Comparison of ENCODE assay signal across 9 cellular contexts in genomic region chr9:33868430-33869000, GRCh38. TPM values are rescaled to one million over a fixed set of nuclear protein-coding genes. Genes with fewer than 3 reads are reported as not detected.
DNase-seq lines count a peak whose midpoint lies in the region; ATAC-seq and TF ChIP-seq lines count a peak whose summit lies in the region.
"Had no signal": no experiment of that assay in that cellular context is flagged by ENCODE, and none has a peak within 500 bp of the region (broad histone marks: within the 10 kb centered on the region; RNA-seq: fewer than 3 reads in every experiment).

No MANE protein-coding gene starts in this region.

- no peak overlapping the region for H4K91ac ChIP-seq in mesenchymal stem cell (ENCODE audit: low read length)

- no peak overlapping the region for H3K18ac ChIP-seq in mesenchymal stem cell (ENCODE audit: low read depth in 1 of 2, low read length in 2 of 2)

- no peak overlapping the region for H2BK12ac ChIP-seq in mesenchymal stem cell (ENCODE audit: low read length in 2 of 2)

- H2BK5ac ChIP-seq in mesenchymal stem cell (ENCODE audit: low read depth, low read length, poor library complexity, severe bottlenecking), result no peak overlapping the region

- DNase-seq in NCI-H446 treated with DMSO at 0.1 percent for 48 hours (lab: John Stamatoyannopoulos, UW), result peak; percentile 82
- no peak for DNase-seq in dorsolateral prefrontal cortex
- DNase-seq in mesenchymal stem cell, result no peak
- no peak for DNase-seq in upper lobe of right lung
- no peak for DNase-seq in mesenteric fat pad (ENCODE audit: low spot score)
- no peak for DNase-seq in GM19240 (ENCODE audit: insufficient read length, low spot score)
- DNase-seq: activated CD4-positive, alpha-beta T cell treated with anti-CD3 and anti-CD28 coated beads for 36 hours had no signal

- H2BK15ac ChIP-seq in mesenchymal stem cell (ENCODE audit: low read depth, poor library complexity, severe bottlenecking), result no peak overlapping the region

- intact Hi-C loops in dorsolateral prefrontal cortex (cut with DNase I), result no loop called here
- intact Hi-C loops in upper lobe of right lung (cut with DNase I), result no loop called here

- peak; percentile 72 for ATAC-seq in upper lobe of right lung
- no peak for ATAC-seq in HG02763 (IDR thresholded peaks at IDR 0.05; ENCODE audit: unreplicated experiment)
- ATAC-seq: activated CD4-positive, alpha-beta T cell treated with anti-CD3 and anti-CD28 coated beads for 36 hours; stimulated activated effector memory CD8-positive, alpha-beta T cell treated with anti-CD3 and anti-CD28 coated beads, Interleukin-12 subunit alpha, Interleukin-12 subunit beta, amount 100 ng/mL, for 72 hours had no signal

- peaks cover 4% of the 10 kb centered on the region in 2 experiments for H3K36me3 ChIP-seq in mesenchymal stem cell (ENCODE audit: control insufficient read depth in 1 of 2, insufficient read depth in 2 of 2, low read depth in 1 of 2, low read length in 2 of 2)
- H3K36me3 ChIP-seq in upper lobe of right lung, result no peaks in the 10 kb centered on the region

- no peak overlapping the region for H3K23ac ChIP-seq in mesenchymal stem cell (ENCODE audit: low read length in 2 of 2)

- H3K79me1 ChIP-seq in mesenchymal stem cell (replicated peaks; ENCODE audit: low read length, poor library complexity, severe bottlenecking), result no peaks in the 10 kb centered on the region

- TF ChIP-seq CTCF in dorsolateral prefrontal cortex (IDR thresholded peaks at IDR 0.05 in 54 of 56, conservative IDR thresholded peaks at IDR 0.05 in 2 of 56; ENCODE audit: low read depth in 1 of 56, partially characterized antibody in 56 of 56) (no peak), upper lobe of right lung (IDR thresholded peaks at IDR 0.05) (no peak)

- H3K27me3 ChIP-seq in dorsolateral prefrontal cortex, result no peaks in the 10 kb centered on the region
- H3K27me3 ChIP-seq in mesenchymal stem cell (ENCODE audit: control insufficient read depth in 1 of 2, insufficient read depth in 1 of 2, low read length in 2 of 2), result no peaks in the 10 kb centered on the region
- no peaks in the 10 kb centered on the region for H3K27me3 ChIP-seq in upper lobe of right lung

- WGBS in mesenchymal stem cell, result 100% methylated on average over 2 of the region's 3 CpGs

- no peak overlapping the region for H2AK5ac ChIP-seq in mesenchymal stem cell (ENCODE audit: low read length, severe bottlenecking)

- H4K8ac ChIP-seq in mesenchymal stem cell (ENCODE audit: low read length), result no peak overlapping the region

- peak overlapping the region; percentile 66 for H3K9ac ChIP-seq in mesenchymal stem cell (ENCODE audit: low read length)

- H3K4me2 ChIP-seq in mesenchymal stem cell (ENCODE audit: low read length, poor library complexity, severe bottlenecking), result no peak overlapping the region

- no peaks in the 10 kb centered on the region for H3K9me3 ChIP-seq in mesenchymal stem cell (ENCODE audit: control insufficient read depth, low read length)
- H3K9me3 ChIP-seq in upper lobe of right lung, result no peaks in the 10 kb centered on the region

- H3K27ac ChIP-seq in dorsolateral prefrontal cortex (peak overlapping the region in 41 of 59 donors; percentile 1 to 72 (median 50)), mesenchymal stem cell (ENCODE audit: low read length, poor library complexity, severe bottlenecking) (no peak overlapping the region), upper lobe of right lung (peak overlapping the region; percentile 58)

- H3K4me3 ChIP-seq in dorsolateral prefrontal cortex (peak overlapping the region in 2 of 59 donors; percentile 0 to 5), mesenchymal stem cell (ENCODE audit: insufficient read depth in 1 of 2, low read depth in 1 of 2, low read length in 2 of 2) (peak overlapping the region in 1 of 2 experiments; percentile 66), upper lobe of right lung (no peak overlapping the region)

- no peak overlapping the region for H3K4ac ChIP-seq in mesenchymal stem cell (ENCODE audit: low read depth in 1 of 2, low read length in 2 of 2)

- H3K14ac ChIP-seq in mesenchymal stem cell (ENCODE audit: low read length in 2 of 2), result no peak overlapping the region

- no peak overlapping the region for H2BK120ac ChIP-seq in mesenchymal stem cell (ENCODE audit: low read depth, low read length)

- no peak overlapping the region for H2AFZ ChIP-seq in mesenchymal stem cell (ENCODE audit: low read depth, low read length)

- H3K4me1 ChIP-seq in mesenchymal stem cell (ENCODE audit: control insufficient read depth, insufficient read depth, low read depth, low read length) (peaks cover 9% of the 10 kb centered on the region), upper lobe of right lung (peaks cover 27% of the 10 kb centered on the region)

RNA-seq across cellular contexts. Expression of gene UBE2R2, which starts 51.6 kb away (rescaled TPM):
- total RNA-seq in dorsolateral prefrontal cortex (10 to 100 TPM; 31.7 to 50.3 (median 42.2) TPM), upper lobe of right lung (36.7 TPM), mesenteric fat pad (43.6 TPM)
- 69.2 TPM for polyA plus RNA-seq in mesenchymal stem cell (2013, experiment 1 of 2)
- polyA plus RNA-seq in mesenchymal stem cell (2013, experiment 2 of 2), result 69.5 TPM
